1 cellular context compared by ENCODE assay signal in genomic region chr20:3795511-3796468, GRCh38.
TF ChIP-seq lines count a peak whose summit lies in the region.

CDC25B (plus strand) TSS chr20:3796310; CDS start chr20:3796532, 222 bp downstream.

TF ChIP-seq in K562, 482 proteins besides CTCF, POLR2A, EP300 and RAD21 (continued from another document and continues in another):
- TF ChIP-seq, protein P1, sequence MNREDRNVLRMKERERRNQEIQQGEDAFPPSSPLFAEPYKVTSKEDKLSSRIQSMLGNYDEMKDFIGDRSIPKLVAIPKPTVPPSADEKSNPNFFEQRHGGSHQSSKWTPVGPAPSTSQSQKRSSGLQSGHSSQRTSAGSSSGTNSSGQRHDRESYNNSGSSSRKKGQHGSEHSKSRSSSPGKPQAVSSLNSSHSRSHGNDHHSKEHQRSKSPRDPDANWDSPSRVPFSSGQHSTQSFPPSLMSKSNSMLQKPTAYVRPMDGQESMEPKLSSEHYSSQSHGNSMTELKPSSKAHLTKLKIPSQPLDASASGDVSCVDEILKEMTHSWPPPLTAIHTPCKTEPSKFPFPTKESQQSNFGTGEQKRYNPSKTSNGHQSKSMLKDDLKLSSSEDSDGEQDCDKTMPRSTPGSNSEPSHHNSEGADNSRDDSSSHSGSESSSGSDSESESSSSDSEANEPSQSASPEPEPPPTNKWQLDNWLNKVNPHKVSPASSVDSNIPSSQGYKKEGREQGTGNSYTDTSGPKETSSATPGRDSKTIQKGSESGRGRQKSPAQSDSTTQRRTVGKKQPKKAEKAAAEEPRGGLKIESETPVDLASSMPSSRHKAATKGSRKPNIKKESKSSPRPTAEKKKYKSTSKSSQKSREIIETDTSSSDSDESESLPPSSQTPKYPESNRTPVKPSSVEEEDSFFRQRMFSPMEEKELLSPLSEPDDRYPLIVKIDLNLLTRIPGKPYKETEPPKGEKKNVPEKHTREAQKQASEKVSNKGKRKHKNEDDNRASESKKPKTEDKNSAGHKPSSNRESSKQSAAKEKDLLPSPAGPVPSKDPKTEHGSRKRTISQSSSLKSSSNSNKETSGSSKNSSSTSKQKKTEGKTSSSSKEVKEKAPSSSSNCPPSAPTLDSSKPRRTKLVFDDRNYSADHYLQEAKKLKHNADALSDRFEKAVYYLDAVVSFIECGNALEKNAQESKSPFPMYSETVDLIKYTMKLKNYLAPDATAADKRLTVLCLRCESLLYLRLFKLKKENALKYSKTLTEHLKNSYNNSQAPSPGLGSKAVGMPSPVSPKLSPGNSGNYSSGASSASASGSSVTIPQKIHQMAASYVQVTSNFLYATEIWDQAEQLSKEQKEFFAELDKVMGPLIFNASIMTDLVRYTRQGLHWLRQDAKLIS (CRISPR knock-in tag; IDR thresholded peaks at IDR 0.05): peak; percentile 82
- no peak for TF ChIP-seq NR3C1 (CRISPR knock-in tag; IDR thresholded peaks at IDR 0.05)
- TF ChIP-seq, protein P2, sequence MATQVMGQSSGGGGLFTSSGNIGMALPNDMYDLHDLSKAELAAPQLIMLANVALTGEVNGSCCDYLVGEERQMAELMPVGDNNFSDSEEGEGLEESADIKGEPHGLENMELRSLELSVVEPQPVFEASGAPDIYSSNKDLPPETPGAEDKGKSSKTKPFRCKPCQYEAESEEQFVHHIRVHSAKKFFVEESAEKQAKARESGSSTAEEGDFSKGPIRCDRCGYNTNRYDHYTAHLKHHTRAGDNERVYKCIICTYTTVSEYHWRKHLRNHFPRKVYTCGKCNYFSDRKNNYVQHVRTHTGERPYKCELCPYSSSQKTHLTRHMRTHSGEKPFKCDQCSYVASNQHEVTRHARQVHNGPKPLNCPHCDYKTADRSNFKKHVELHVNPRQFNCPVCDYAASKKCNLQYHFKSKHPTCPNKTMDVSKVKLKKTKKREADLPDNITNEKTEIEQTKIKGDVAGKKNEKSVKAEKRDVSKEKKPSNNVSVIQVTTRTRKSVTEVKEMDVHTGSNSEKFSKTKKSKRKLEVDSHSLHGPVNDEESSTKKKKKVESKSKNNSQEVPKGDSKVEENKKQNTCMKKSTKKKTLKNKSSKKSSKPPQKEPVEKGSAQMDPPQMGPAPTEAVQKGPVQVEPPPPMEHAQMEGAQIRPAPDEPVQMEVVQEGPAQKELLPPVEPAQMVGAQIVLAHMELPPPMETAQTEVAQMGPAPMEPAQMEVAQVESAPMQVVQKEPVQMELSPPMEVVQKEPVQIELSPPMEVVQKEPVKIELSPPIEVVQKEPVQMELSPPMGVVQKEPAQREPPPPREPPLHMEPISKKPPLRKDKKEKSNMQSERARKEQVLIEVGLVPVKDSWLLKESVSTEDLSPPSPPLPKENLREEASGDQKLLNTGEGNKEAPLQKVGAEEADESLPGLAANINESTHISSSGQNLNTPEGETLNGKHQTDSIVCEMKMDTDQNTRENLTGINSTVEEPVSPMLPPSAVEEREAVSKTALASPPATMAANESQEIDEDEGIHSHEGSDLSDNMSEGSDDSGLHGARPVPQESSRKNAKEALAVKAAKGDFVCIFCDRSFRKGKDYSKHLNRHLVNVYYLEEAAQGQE (CRISPR knock-in tag; IDR thresholded peaks at IDR 0.05; ENCODE audit: low read depth): no peak
- TF ChIP-seq, protein P3, sequence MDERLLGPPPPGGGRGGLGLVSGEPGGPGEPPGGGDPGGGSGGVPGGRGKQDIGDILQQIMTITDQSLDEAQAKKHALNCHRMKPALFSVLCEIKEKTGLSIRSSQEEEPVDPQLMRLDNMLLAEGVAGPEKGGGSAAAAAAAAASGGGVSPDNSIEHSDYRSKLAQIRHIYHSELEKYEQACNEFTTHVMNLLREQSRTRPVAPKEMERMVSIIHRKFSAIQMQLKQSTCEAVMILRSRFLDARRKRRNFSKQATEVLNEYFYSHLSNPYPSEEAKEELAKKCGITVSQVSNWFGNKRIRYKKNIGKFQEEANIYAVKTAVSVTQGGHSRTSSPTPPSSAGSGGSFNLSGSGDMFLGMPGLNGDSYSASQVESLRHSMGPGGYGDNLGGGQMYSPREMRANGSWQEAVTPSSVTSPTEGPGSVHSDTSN (CRISPR knock-in tag; IDR thresholded peaks at IDR 0.05; ENCODE audit: low read depth): no peak
- TF ChIP-seq, protein P3 (tag; conservative IDR thresholded peaks at IDR 0.05; ENCODE audit: low read depth): no peak
- TF ChIP-seq MTA2 (IDR thresholded peaks at IDR 0.05; ENCODE audit: low read depth): no peak
- no peak for TF ChIP-seq TCF7L2 (IDR thresholded peaks at IDR 0.05; ENCODE audit: low read depth, low read length)
- TF ChIP-seq HDAC1 (IDR thresholded peaks at IDR 0.05): peak in 1 of 2 experiments; percentile 78; a peak in 2 of 4 replicates
- TF ChIP-seq GTF2F1 (IDR thresholded peaks at IDR 0.05; ENCODE audit: low read depth, low read length): no peak
- TF ChIP-seq SOX6 (IDR thresholded peaks at IDR 0.05): no peak
- TF ChIP-seq ZNF280B (CRISPR knock-in tag; IDR thresholded peaks at IDR 0.05): no peak
- TF ChIP-seq ZSCAN29 (IDR thresholded peaks at IDR 0.05): no peak
- no peak for TF ChIP-seq MXI1 (IDR thresholded peaks at IDR 0.05; ENCODE audit: low read depth, low read length)
- TF ChIP-seq TBP (optimal IDR thresholded peaks at IDR 0.05; ENCODE audit: low read depth, low read length): peak; percentile 41
- TF ChIP-seq CHD4 (IDR thresholded peaks at IDR 0.05; ENCODE audit: insufficient read depth, insufficient replicate concordance, low read depth, low read length, poor library complexity, severe bottlenecking): peak; percentile 78
- no peak for TF ChIP-seq IRF2 (CRISPR knock-in tag; IDR thresholded peaks at IDR 0.05)
- TF ChIP-seq PYGO2 (tag; IDR thresholded peaks at IDR 0.05): no peak
- TF ChIP-seq L3MBTL2 (IDR thresholded peaks at IDR 0.05): peak; percentile 59; the same call in 1 of the 2 replicates
- peak; percentile 67; the same call in 1 of the 2 replicates for TF ChIP-seq RB1 (IDR thresholded peaks at IDR 0.05; ENCODE audit: low read depth)
- no peak for TF ChIP-seq POLR2H (tag; IDR thresholded peaks at IDR 0.05; ENCODE audit: low read depth)
- TF ChIP-seq CBX1 (IDR thresholded peaks at IDR 0.05; ENCODE audit: low read depth): peak; percentile 98
- no peak for TF ChIP-seq RFX1 (IDR thresholded peaks at IDR 0.05)
- TF ChIP-seq GABPB2 (CRISPR knock-in tag; conservative IDR thresholded peaks at IDR 0.05): no peak
- TF ChIP-seq, protein P4, sequence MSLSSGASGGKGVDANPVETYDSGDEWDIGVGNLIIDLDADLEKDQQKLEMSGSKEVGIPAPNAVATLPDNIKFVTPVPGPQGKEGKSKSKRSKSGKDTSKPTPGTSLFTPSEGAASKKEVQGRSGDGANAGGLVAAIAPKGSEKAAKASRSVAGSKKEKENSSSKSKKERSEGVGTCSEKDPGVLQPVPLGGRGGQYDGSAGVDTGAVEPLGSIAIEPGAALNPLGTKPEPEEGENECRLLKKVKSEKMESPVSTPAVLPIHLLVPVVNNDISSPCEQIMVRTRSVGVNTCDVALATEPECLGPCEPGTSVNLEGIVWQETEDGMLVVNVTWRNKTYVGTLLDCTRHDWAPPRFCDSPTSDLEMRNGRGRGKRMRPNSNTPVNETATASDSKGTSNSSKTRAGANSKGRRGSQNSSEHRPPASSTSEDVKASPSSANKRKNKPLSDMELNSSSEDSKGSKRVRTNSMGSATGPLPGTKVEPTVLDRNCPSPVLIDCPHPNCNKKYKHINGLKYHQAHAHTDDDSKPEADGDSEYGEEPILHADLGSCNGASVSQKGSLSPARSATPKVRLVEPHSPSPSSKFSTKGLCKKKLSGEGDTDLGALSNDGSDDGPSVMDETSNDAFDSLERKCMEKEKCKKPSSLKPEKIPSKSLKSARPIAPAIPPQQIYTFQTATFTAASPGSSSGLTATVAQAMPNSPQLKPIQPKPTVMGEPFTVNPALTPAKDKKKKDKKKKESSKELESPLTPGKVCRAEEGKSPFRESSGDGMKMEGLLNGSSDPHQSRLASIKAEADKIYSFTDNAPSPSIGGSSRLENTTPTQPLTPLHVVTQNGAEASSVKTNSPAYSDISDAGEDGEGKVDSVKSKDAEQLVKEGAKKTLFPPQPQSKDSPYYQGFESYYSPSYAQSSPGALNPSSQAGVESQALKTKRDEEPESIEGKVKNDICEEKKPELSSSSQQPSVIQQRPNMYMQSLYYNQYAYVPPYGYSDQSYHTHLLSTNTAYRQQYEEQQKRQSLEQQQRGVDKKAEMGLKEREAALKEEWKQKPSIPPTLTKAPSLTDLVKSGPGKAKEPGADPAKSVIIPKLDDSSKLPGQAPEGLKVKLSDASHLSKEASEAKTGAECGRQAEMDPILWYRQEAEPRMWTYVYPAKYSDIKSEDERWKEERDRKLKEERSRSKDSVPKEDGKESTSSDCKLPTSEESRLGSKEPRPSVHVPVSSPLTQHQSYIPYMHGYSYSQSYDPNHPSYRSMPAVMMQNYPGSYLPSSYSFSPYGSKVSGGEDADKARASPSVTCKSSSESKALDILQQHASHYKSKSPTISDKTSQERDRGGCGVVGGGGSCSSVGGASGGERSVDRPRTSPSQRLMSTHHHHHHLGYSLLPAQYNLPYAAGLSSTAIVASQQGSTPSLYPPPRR (CRISPR knock-in tag; IDR thresholded peaks at IDR 0.05; ENCODE audit: borderline replicate concordance): 0 out of 2 replicates have a peak, but pooled peaks have one; percentile 41
- TF ChIP-seq MTF1 (CRISPR knock-in tag; IDR thresholded peaks at IDR 0.05; ENCODE audit: borderline replicate concordance): no peak
- no peak for TF ChIP-seq ZNF444 (CRISPR knock-in tag; IDR thresholded peaks at IDR 0.05)
- TF ChIP-seq E2F6 (IDR thresholded peaks at IDR 0.05; ENCODE audit: borderline replicate concordance in 1 of 2, extremely low read depth in 1 of 2, insufficient read depth in 1 of 2, insufficient read length in 1 of 2, low read depth in 1 of 2, low read length in 1 of 2, poor library complexity in 1 of 2, severe bottlenecking in 1 of 2): peak; percentile 30 to 87
- TF ChIP-seq RBM39 (optimal IDR thresholded peaks at IDR 0.05; ENCODE audit: low read depth, low read length): no peak
- 0 out of 2 replicates have a peak, but pooled peaks have one; percentile 29 for TF ChIP-seq NR2C2 (CRISPR knock-in tag; IDR thresholded peaks at IDR 0.05)
- peak; percentile 60 for TF ChIP-seq NR2C2 (tag; IDR thresholded peaks at IDR 0.05)
- no peak for TF ChIP-seq ZNF232 (CRISPR knock-in tag; IDR thresholded peaks at IDR 0.05)
- no peak for TF ChIP-seq RBM14 (IDR thresholded peaks at IDR 0.05; ENCODE audit: borderline replicate concordance, insufficient read depth, low read depth, low read length)
- TF ChIP-seq MYC (IDR thresholded peaks at IDR 0.05; ENCODE audit: low read depth, low read length): peak; percentile 24; the same call in 1 of the 2 replicates
- TF ChIP-seq MYC (CRISPR knock-in tag; IDR thresholded peaks at IDR 0.05; ENCODE audit: borderline replicate concordance, low read depth): peak; percentile 39; the same call in 1 of the 2 replicates
- TF ChIP-seq MECOM (CRISPR knock-in tag; IDR thresholded peaks at IDR 0.05): no peak
- TF ChIP-seq GABPB1 (CRISPR knock-in tag; IDR thresholded peaks at IDR 0.05): peak; percentile 83
- TF ChIP-seq TAF1 (IDR thresholded peaks at IDR 0.05; ENCODE audit: control insufficient read depth, extremely low read depth, insufficient read depth, low read length, severe bottlenecking): peak; percentile 21
- TF ChIP-seq CBFB (CRISPR knock-in tag; IDR thresholded peaks at IDR 0.05): no peak
- TF ChIP-seq MYNN (IDR thresholded peaks at IDR 0.05): no peak
- TF ChIP-seq MYNN (CRISPR knock-in tag; IDR thresholded peaks at IDR 0.05): no peak
- TF ChIP-seq ZNF174 (CRISPR knock-in tag; IDR thresholded peaks at IDR 0.05): no peak
- peak in 1 of 3 experiments; percentile 12 for TF ChIP-seq YY1 (IDR thresholded peaks at IDR 0.05; ENCODE audit: borderline replicate concordance in 1 of 3, control insufficient read depth in 1 of 3, extremely low read depth in 1 of 3, insufficient read depth in 3 of 3, insufficient read length in 1 of 3, insufficient replicate concordance in 2 of 3, low read depth in 1 of 3, low read length in 2 of 3)
- no peak for TF ChIP-seq HMGXB4 (CRISPR knock-in tag; IDR thresholded peaks at IDR 0.05)
